In the genomic region with DNA sequence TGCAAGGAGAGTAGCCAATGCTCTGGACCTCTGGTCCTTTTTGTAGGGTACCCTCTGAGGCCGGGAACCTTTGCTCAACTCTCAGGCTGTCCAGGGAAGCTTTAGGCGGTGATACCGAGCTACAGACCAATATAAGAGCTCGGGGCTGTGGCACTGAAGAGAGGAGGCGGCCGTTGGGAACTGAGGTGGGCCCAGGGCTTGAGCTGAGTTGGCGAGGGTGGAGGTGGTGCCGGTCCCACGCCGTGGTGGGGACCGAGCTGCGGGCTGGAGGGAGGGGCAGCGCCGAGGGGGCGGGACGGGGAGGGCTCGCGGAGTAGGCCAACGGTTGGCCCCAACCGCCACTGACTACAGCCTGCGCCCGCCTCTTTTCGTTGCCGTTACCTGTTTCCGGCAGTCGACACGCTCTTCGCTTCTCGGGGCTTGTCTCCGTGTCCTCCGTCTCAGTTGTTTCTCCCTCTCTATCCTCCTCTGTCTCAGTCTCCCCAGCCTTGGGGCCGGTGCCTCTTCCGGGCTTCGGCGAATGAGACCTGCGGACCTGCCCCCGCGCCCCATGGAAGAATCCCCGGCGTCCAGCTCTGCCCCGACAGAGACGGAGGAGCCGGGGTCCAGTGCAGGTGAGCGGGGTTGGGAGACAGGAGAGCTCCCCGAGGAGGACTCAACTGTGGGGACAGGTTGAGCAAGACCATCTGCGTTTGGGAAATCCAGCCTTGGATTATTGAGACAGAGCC, we compare ENCODE assay signal across 1 cellular context.
TF ChIP-seq lines count a peak whose summit lies in the region.

A gene with protein sequence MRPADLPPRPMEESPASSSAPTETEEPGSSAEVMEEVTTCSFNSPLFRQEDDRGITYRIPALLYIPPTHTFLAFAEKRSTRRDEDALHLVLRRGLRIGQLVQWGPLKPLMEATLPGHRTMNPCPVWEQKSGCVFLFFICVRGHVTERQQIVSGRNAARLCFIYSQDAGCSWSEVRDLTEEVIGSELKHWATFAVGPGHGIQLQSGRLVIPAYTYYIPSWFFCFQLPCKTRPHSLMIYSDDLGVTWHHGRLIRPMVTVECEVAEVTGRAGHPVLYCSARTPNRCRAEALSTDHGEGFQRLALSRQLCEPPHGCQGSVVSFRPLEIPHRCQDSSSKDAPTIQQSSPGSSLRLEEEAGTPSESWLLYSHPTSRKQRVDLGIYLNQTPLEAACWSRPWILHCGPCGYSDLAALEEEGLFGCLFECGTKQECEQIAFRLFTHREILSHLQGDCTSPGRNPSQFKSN (plus strand): TSS at position 393 of the 728 bp plus-strand sequence. CDS start 128 bp downstream, at position 521.

TF ChIP-seq in HepG2, 621 proteins besides CTCF, POLR2A, EP300 and RAD21 (continued from another document and continues in another):
- TF ChIP-seq FIP1L1 (IDR thresholded peaks at IDR 0.05; ENCODE audit: borderline replicate concordance, insufficient read depth, low read depth, low read length) (no peak), CBX1 (IDR thresholded peaks at IDR 0.05; ENCODE audit: low read depth) (no peak), AKAP8 (CRISPR knock-in tag; IDR thresholded peaks at IDR 0.05) (no peak), PCBP2 (optimal IDR thresholded peaks at IDR 0.05; ENCODE audit: low read depth, low read length, poor library complexity, severe bottlenecking) (no peak), ZNF430 (CRISPR knock-in tag; IDR thresholded peaks at IDR 0.05) (no peak), KDM3A (CRISPR knock-in tag; IDR thresholded peaks at IDR 0.05; ENCODE audit: low read depth) (no peak), ZBTB14 (CRISPR knock-in tag; IDR thresholded peaks at IDR 0.05) (no peak), MEIS1 (CRISPR knock-in tag; IDR thresholded peaks at IDR 0.05; ENCODE audit: borderline replicate concordance) (no peak; the same call in 1 of the 2 replicates), SETDB1 (CRISPR knock-in tag; IDR thresholded peaks at IDR 0.05; ENCODE audit: borderline replicate concordance) (no peak), ONECUT2 (CRISPR knock-in tag; IDR thresholded peaks at IDR 0.05) (no peak), ZNF34 (CRISPR knock-in tag; IDR thresholded peaks at IDR 0.05; ENCODE audit: borderline replicate concordance) (no peak), ATAD3A (CRISPR knock-in tag; IDR thresholded peaks at IDR 0.05) (no peak), ZFP36L2 (CRISPR knock-in tag; IDR thresholded peaks at IDR 0.05) (no peak), SMYD3 (CRISPR knock-in tag; IDR thresholded peaks at IDR 0.05) (0 out of 2 replicates have a peak, but pooled peaks have one; percentile 27), KLF9 (CRISPR knock-in tag; IDR thresholded peaks at IDR 0.05; ENCODE audit: low read depth) (no peak), PRPF4 (IDR thresholded peaks at IDR 0.05; ENCODE audit: low read depth, low read length, poor library complexity, severe bottlenecking) (no peak), ZNF264 (CRISPR knock-in tag; IDR thresholded peaks at IDR 0.05) (no peak), FOXO1 (CRISPR knock-in tag; IDR thresholded peaks at IDR 0.05) (no peak), DMAP1 (CRISPR knock-in tag; IDR thresholded peaks at IDR 0.05) (peak; percentile 52; the same call in 1 of the 2 replicates), ZNF543 (CRISPR knock-in tag; IDR thresholded peaks at IDR 0.05) (no peak; the same call in 1 of the 2 replicates), MAFG (CRISPR knock-in tag; IDR thresholded peaks at IDR 0.05) (no peak), ZNF674 (CRISPR knock-in tag; IDR thresholded peaks at IDR 0.05; ENCODE audit: low read depth) (no peak), ZBTB42 (CRISPR knock-in tag; IDR thresholded peaks at IDR 0.05) (no peak), HMG20B (CRISPR knock-in tag; conservative IDR thresholded peaks at IDR 0.05) (no peak), SIN3B (IDR thresholded peaks at IDR 0.05; ENCODE audit: low read length) (no peak), ZNF44 (CRISPR knock-in tag; IDR thresholded peaks at IDR 0.05) (no peak), NFE2L1 (CRISPR knock-in tag; IDR thresholded peaks at IDR 0.05; ENCODE audit: borderline replicate concordance) (no peak), FOXK2 (IDR thresholded peaks at IDR 0.05) (no peak), NR2C2 (CRISPR knock-in tag; IDR thresholded peaks at IDR 0.05; ENCODE audit: borderline replicate concordance) (no peak), ZBTB20 (CRISPR knock-in tag; IDR thresholded peaks at IDR 0.05; ENCODE audit: borderline replicate concordance, low read depth) (no peak), SMAD3 (CRISPR knock-in tag; IDR thresholded peaks at IDR 0.05) (peak; percentile 1; the same call in 1 of the 2 replicates), ZNF646 (CRISPR knock-in tag; IDR thresholded peaks at IDR 0.05) (no peak), ZNF556 (CRISPR knock-in tag; IDR thresholded peaks at IDR 0.05; ENCODE audit: borderline replicate concordance) (no peak), HDAC2 (CRISPR knock-in tag; IDR thresholded peaks at IDR 0.05) (0 out of 2 replicates have a peak, but pooled peaks have one; percentile 35), ZNF724P (CRISPR knock-in tag; IDR thresholded peaks at IDR 0.05; ENCODE audit: borderline replicate concordance) (no peak), CC2D1A (CRISPR knock-in tag; IDR thresholded peaks at IDR 0.05) (no peak), ZNF550 (CRISPR knock-in tag; IDR thresholded peaks at IDR 0.05; ENCODE audit: borderline replicate concordance) (no peak), SRF (IDR thresholded peaks at IDR 0.05; ENCODE audit: low read depth, low read length) (no peak), ZBTB2 (CRISPR knock-in tag; IDR thresholded peaks at IDR 0.05; ENCODE audit: low read depth) (no peak), ZBTB49 (CRISPR knock-in tag; IDR thresholded peaks at IDR 0.05; ENCODE audit: borderline replicate concordance) (no peak), ZNF333 (CRISPR knock-in tag; IDR thresholded peaks at IDR 0.05; ENCODE audit: borderline replicate concordance) (no peak), ZMYM2 (CRISPR knock-in tag; IDR thresholded peaks at IDR 0.05) (no peak), ZNF781 (CRISPR knock-in tag; IDR thresholded peaks at IDR 0.05; ENCODE audit: borderline replicate concordance, not compliant biosample characterization) (no peak)
- TF ChIP-seq, protein P1, sequence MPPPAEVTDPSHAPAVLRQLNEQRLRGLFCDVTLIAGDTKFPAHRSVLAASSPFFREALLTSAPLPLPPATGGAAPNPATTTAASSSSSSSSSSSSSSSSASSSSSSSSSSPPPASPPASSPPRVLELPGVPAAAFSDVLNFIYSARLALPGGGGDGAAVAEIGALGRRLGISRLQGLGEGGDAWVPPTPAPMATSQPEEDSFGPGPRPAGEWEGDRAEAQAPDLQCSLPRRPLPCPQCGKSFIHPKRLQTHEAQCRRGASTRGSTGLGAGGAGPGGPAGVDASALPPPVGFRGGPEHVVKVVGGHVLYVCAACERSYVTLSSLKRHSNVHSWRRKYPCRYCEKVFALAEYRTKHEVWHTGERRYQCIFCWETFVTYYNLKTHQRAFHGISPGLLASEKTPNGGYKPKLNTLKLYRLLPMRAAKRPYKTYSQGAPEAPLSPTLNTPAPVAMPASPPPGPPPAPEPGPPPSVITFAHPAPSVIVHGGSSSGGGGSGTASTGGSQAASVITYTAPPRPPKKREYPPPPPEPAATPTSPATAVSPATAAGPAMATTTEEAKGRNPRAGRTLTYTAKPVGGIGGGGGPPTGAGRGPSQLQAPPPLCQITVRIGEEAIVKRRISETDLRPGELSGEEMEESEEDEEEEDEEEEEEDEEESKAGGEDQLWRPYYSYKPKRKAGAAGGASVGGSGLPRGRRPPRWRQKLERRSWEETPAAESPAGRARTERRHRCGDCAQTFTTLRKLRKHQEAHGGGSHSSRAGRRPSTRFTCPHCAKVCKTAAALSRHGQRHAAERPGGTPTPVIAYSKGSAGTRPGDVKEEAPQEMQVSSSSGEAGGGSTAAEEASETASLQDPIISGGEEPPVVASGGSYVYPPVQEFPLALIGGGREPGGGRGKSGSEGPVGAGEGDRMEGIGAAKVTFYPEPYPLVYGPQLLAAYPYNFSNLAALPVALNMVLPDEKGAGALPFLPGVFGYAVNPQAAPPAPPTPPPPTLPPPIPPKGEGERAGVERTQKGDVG (CRISPR knock-in tag; IDR thresholded peaks at IDR 0.05; ENCODE audit: borderline replicate concordance) = no peak
- TF ChIP-seq, protein P2, sequence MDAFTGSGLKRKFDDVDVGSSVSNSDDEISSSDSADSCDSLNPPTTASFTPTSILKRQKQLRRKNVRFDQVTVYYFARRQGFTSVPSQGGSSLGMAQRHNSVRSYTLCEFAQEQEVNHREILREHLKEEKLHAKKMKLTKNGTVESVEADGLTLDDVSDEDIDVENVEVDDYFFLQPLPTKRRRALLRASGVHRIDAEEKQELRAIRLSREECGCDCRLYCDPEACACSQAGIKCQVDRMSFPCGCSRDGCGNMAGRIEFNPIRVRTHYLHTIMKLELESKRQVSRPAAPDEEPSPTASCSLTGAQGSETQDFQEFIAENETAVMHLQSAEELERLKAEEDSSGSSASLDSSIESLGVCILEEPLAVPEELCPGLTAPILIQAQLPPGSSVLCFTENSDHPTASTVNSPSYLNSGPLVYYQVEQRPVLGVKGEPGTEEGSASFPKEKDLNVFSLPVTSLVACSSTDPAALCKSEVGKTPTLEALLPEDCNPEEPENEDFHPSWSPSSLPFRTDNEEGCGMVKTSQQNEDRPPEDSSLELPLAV (CRISPR knock-in tag; conservative IDR thresholded peaks at IDR 0.05; ENCODE audit: low read depth) = no peak
